Comparison of ENCODE assay signal across 32 cellular contexts in the genomic region with DNA sequence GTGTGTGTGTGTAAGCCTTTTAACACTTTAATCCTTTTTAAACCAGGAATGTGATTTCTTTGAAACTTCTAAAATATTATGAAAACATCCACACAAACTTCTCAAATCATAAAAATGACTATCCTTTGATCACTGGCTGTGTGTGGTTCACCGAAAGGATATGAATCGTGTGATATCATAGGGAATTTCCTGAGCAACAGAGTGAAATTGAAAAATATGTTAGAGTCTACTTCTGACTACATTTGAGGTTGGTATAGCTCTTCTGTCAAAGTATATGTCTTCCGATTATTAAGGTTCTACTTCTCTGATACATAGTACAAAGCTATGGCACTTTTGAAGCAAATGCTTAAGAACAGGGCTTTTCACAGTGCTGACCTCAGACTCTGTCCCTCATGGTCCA. TPM values are rescaled to one million over a fixed set of nuclear protein-coding genes. Genes with fewer than 3 reads are reported as not detected.
DNase-seq lines count a peak whose midpoint lies in the region; ATAC-seq, FAIRE-seq and TF ChIP-seq lines count a peak whose summit lies in the region.
"Had no signal": no experiment of that assay in that cellular context is flagged by ENCODE, and none has a peak within 500 bp of the region (broad histone marks: within the 10 kb centered on the region; RNA-seq: fewer than 3 reads in every experiment).

No MANE protein-coding gene starts in this region.

- H3K27me3 ChIP-seq in PC-3 (ENCODE audit: low read length) (no peaks in the 10 kb centered on the region), right cardiac atrium (ENCODE audit: control insufficient read depth, insufficient read depth) (no peaks in the 10 kb centered on the region)
- H3K27me3 ChIP-seq: esophagus muscularis mucosa, foreskin keratinocyte, right atrium auricular region had no signal

- H3K36me3 ChIP-seq in PC-3 (ENCODE audit: low read depth, low read length): no peaks in the 10 kb centered on the region
- H3K36me3 ChIP-seq: esophagus muscularis mucosa, right atrium auricular region, thoracic aorta had no signal

- no peak overlapping the region for H3K4me3 ChIP-seq in PC-3 (ENCODE audit: low read length)
- no peak overlapping the region for H3K4me3 ChIP-seq in right cardiac atrium (ENCODE audit: low read length)
- H3K4me3 ChIP-seq: esophagus muscularis mucosa, right atrium auricular region, smooth muscle cell, thoracic aorta had no signal

- intact Hi-C loops in PC-3 (cut with micrococcal nuclease): no loop called here
- intact Hi-C loops in right cardiac atrium (cut with DNase I): no loop called here

- no peaks in the 10 kb centered on the region for H3K9me2 ChIP-seq in PC-3 (replicated peaks; ENCODE audit: low read length)

- H4K20me1 ChIP-seq in PC-3 (ENCODE audit: low read length): no peaks in the 10 kb centered on the region

- POLR2A ChIA-PET in PC-3 (lab: Charles Lee; ENCODE audit: unreplicated experiment): no interaction called here

- no peaks in the 10 kb centered on the region for H3K79me2 ChIP-seq in PC-3 (ENCODE audit: low read length)

- H3K4me2 ChIP-seq in PC-3 (ENCODE audit: low read length): no peak overlapping the region
- H3K4me2 ChIP-seq: smooth muscle cell had no signal

- H2AFZ ChIP-seq in PC-3 (ENCODE audit: low read length): no peak overlapping the region

- H3K4me1 ChIP-seq in PC-3 (ENCODE audit: insufficient read depth, low read length): no peaks in the 10 kb centered on the region
- H3K4me1 ChIP-seq in right cardiac atrium (ENCODE audit: control insufficient read depth, insufficient read depth, low read length): no peaks in the 10 kb centered on the region
- H3K4me1 ChIP-seq: Caco-2, esophagus muscularis mucosa, foreskin keratinocyte, right atrium auricular region had no signal

- CTCF ChIA-PET in PC-3 (lab: Charles Lee): no interaction called here

- H3K27ac ChIP-seq in PC-3 (ENCODE audit: low read length) (no peak overlapping the region), right cardiac atrium (ENCODE audit: low read length) (no peak overlapping the region)
- H3K27ac ChIP-seq: 22Rv1, esophagus muscularis mucosa, foreskin keratinocyte, right atrium auricular region, thoracic aorta had no signal

- ATAC-seq in activated CD4-positive, CD25-positive, alpha-beta regulatory T cell treated with anti-CD3 and anti-CD28 coated beads, Interleukin-2, amount 50 U/mL, for 24 hours: peak; percentile 21 to 49
- ATAC-seq in HG02852 (IDR thresholded peaks at IDR 0.05; ENCODE audit: unreplicated experiment) (peak; percentile 78), PC-3 (no peak), right cardiac atrium (no peak)
- ATAC-seq: foreskin keratinocyte had no signal

- H3K9ac ChIP-seq in PC-3 (ENCODE audit: low read length): no peak overlapping the region

- H3K9me3 ChIP-seq in PC-3 (ENCODE audit: low read length) (no peaks in the 10 kb centered on the region), right cardiac atrium (ENCODE audit: control insufficient read depth, low read length) (no peaks in the 10 kb centered on the region)
- H3K9me3 ChIP-seq: esophagus muscularis mucosa, right atrium auricular region, thoracic aorta had no signal

- H3F3A ChIP-seq in PC-3 (ENCODE audit: low read length, unreplicated experiment): no peaks in the 10 kb centered on the region

- WGBS in right cardiac atrium: 89% methylated on average over 3 of the region's 3 CpGs

- no peak for DNase-seq in activated CD4-positive, CD25-positive, alpha-beta regulatory T cell treated with anti-CD3 and anti-CD28 coated beads, Interleukin-2, amount 50 U/mL, for 72 hours
- DNase-seq in GM18507 (ENCODE audit: extremely low spot score, insufficient read length, low read depth) (no peak), PC-3 (peak; percentile 22), H4 (ENCODE audit: low spot score) (no peak), NCI-H82 treated with DMSO at 0.1 percent for 48 hours (lab: John Stamatoyannopoulos, UW; ENCODE audit: unreplicated experiment) (no peak), right cardiac atrium (no peak)
- DNase-seq: activated CD4-positive, alpha-beta T cell treated with anti-CD3 and anti-CD28 coated beads for 48 hours; activated gamma-delta T cell treated with Interleukin-2 at 50 U/mL for 16 hours; C1 segment of cervical spinal cord; Caco-2; dermis blood vessel endothelial cell; DMS53; endodermal cell; foreskin keratinocyte; GDM1; head of caudate nucleus; Kasumi-1; NCI-H1436 treated with DMSO at 0.1 percent for 48 hours; NCI-H2107; NCI-H774; posterior cingulate gyrus; SIG-M5 had no signal

- no peak for TF ChIP-seq CTCF in PC-3 (conservative IDR thresholded peaks at IDR 0.05; ENCODE audit: low read depth, low read length)

- FAIRE-seq in GM18507 (lab: Jason Lieb, UNC): peak; percentile 18
- FAIRE-seq: keratinocyte, RCC 7860, urothelium cell line had no signal

- no TSS peak for BruUV-seq in PC-3 (replicated peaks; lab: Mats Ljungman, UMichigan)

RNA-seq across cellular contexts. Expression of gene RGMB, which starts 40.3 kb away (rescaled TPM):
- total RNA-seq in PC-3 (2014; rRNA removed): 31.1 and 37.3 TPM in 2 replicates
- 9.2 and 14.3 TPM in 2 replicates for total RNA-seq in H4 (2014; rRNA removed; shearing (Covaris generic))
- 10 to 100 TPM; 15.6 to 17.7 (median 16.7) TPM for total RNA-seq in right cardiac atrium
- 6.5 TPM for polyA plus RNA-seq in right cardiac atrium

Comparison
In these comparisons a context has a peak if more than half of its experiments do, and no peak if none do; other contexts are left out.
1. ATAC-seq: peak in activated CD4-positive, CD25-positive, alpha-beta regulatory T cell treated with anti-CD3 and anti-CD28 coated beads, Interleukin-2, amount 50 U/mL, for 24 hours (2 of 2) and HG02852 (single experiment); none in PC-3 (single experiment) and right cardiac atrium (0 of 2).